Comparison of ENCODE assay signal across 1 cellular context in the genomic region with DNA sequence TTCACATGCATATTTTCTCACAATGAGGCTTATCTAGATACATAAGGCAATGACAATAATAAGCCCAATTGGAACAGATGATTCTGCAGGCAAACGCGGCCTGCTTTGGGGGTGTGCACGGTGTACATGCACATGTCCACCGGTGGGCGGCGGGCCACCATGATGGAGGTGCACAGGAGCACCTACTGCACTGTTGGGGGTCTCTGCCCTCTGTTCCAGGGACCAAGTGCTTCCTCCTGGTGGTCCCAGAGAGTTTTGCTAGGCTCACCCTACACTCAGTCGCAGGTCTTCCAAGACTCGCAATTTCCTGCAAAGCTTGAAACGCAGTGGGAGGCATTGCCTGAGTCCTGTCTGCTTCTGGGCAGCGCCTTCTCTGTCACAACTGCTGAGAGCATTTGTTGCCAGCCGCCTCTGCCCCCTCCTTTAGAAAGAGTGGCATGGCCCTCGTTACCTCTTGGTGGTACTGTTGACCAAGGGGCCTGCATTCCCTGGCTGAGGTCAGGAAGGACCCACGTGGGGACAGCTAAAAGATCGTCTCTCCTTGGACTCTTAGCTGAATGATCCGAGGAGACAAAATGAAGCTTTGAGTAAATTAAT.
TF ChIP-seq lines count a peak whose summit lies in the region.

No MANE protein-coding gene starts in this region.

TF ChIP-seq in K562, 482 proteins besides CTCF, POLR2A, EP300 and RAD21:
- TF ChIP-seq FOSL1 (tag; conservative IDR thresholded peaks at IDR 0.05) (no peak), ZNF551 (CRISPR knock-in tag; IDR thresholded peaks at IDR 0.05) (no peak), EGR1 (conservative IDR thresholded peaks at IDR 0.05) (no peak), ZNF184 (CRISPR knock-in tag; IDR thresholded peaks at IDR 0.05) (no peak)
